ENCODE assay signal across 2 cellular contexts in the genomic region with DNA sequence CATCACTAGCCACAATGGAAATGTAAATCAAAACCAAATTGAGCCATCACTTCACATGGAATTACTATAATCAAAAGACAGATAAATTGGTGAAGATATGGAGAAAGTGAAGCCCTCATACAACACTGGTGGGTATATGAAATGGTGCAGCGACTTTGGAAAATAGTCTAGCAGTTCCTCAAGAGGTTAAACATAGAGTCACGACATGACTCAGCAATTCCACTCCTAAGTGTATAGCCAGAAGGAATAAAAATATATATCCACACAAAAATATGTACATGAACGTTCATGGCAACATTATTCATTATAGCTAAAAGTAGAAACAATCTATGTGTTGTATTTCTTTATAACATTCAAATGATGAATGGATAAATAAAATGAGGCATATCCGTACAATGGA.
TF ChIP-seq lines count a peak whose summit lies in the region.

No MANE protein-coding gene starts in this region.

TF ChIP-seq in HepG2, 621 proteins besides CTCF, POLR2A, EP300 and RAD21:
- no peak for TF ChIP-seq IRX3 (CRISPR knock-in tag; IDR thresholded peaks at IDR 0.05; ENCODE audit: borderline replicate concordance, low read depth)
- TF ChIP-seq, protein P1, sequence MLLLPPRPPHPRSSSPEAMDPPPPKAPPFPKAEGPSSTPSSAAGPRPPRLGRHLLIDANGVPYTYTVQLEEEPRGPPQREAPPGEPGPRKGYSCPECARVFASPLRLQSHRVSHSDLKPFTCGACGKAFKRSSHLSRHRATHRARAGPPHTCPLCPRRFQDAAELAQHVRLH (CRISPR knock-in tag; IDR thresholded peaks at IDR 0.05; ENCODE audit: borderline replicate concordance, low read depth) = no peak
- peak in 1 of 2 experiments; percentile 50; a peak in 2 of 4 replicates for TF ChIP-seq MAFK (conservative IDR thresholded peaks at IDR 0.05 in 1 of 2, IDR thresholded peaks at IDR 0.05 in 1 of 2; ENCODE audit: low read length in 2 of 2)
- TF ChIP-seq ELF3 (CRISPR knock-in tag; IDR thresholded peaks at IDR 0.05) = no peak
- peak; percentile 81 for TF ChIP-seq NFE2L2 (IDR thresholded peaks at IDR 0.05; ENCODE audit: low read length)
- TF ChIP-seq, protein P2, sequence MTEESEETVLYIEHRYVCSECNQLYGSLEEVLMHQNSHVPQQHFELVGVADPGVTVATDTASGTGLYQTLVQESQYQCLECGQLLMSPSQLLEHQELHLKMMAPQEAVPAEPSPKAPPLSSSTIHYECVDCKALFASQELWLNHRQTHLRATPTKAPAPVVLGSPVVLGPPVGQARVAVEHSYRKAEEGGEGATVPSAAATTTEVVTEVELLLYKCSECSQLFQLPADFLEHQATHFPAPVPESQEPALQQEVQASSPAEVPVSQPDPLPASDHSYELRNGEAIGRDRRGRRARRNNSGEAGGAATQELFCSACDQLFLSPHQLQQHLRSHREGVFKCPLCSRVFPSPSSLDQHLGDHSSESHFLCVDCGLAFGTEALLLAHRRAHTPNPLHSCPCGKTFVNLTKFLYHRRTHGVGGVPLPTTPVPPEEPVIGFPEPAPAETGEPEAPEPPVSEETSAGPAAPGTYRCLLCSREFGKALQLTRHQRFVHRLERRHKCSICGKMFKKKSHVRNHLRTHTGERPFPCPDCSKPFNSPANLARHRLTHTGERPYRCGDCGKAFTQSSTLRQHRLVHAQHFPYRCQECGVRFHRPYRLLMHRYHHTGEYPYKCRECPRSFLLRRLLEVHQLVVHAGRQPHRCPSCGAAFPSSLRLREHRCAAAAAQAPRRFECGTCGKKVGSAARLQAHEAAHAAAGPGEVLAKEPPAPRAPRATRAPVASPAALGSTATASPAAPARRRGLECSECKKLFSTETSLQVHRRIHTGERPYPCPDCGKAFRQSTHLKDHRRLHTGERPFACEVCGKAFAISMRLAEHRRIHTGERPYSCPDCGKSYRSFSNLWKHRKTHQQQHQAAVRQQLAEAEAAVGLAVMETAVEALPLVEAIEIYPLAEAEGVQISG (CRISPR knock-in tag; IDR thresholded peaks at IDR 0.05) = no peak
- TF ChIP-seq, protein P3, sequence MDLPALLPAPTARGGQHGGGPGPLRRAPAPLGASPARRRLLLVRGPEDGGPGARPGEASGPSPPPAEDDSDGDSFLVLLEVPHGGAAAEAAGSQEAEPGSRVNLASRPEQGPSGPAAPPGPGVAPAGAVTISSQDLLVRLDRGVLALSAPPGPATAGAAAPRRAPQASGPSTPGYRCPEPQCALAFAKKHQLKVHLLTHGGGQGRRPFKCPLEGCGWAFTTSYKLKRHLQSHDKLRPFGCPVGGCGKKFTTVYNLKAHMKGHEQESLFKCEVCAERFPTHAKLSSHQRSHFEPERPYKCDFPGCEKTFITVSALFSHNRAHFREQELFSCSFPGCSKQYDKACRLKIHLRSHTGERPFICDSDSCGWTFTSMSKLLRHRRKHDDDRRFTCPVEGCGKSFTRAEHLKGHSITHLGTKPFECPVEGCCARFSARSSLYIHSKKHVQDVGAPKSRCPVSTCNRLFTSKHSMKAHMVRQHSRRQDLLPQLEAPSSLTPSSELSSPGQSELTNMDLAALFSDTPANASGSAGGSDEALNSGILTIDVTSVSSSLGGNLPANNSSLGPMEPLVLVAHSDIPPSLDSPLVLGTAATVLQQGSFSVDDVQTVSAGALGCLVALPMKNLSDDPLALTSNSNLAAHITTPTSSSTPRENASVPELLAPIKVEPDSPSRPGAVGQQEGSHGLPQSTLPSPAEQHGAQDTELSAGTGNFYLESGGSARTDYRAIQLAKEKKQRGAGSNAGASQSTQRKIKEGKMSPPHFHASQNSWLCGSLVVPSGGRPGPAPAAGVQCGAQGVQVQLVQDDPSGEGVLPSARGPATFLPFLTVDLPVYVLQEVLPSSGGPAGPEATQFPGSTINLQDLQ (CRISPR knock-in tag; IDR thresholded peaks at IDR 0.05) = no peak
- TF ChIP-seq, protein P4, sequence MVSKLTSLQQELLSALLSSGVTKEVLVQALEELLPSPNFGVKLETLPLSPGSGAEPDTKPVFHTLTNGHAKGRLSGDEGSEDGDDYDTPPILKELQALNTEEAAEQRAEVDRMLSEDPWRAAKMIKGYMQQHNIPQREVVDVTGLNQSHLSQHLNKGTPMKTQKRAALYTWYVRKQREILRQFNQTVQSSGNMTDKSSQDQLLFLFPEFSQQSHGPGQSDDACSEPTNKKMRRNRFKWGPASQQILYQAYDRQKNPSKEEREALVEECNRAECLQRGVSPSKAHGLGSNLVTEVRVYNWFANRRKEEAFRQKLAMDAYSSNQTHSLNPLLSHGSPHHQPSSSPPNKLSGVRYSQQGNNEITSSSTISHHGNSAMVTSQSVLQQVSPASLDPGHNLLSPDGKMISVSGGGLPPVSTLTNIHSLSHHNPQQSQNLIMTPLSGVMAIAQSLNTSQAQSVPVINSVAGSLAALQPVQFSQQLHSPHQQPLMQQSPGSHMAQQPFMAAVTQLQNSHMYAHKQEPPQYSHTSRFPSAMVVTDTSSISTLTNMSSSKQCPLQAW (CRISPR knock-in tag; IDR thresholded peaks at IDR 0.05) = no peak
- no peak for TF ChIP-seq SUZ12 (IDR thresholded peaks at IDR 0.05; ENCODE audit: low read depth, low read length)
- no peak for TF ChIP-seq ZBTB1 (CRISPR knock-in tag; IDR thresholded peaks at IDR 0.05; ENCODE audit: borderline replicate concordance)

TF ChIP-seq in HEK293, 187 proteins besides CTCF, POLR2A, EP300 and RAD21:
- no peak for TF ChIP-seq ZNF341 (tag by site-specific recombination; IDR thresholded peaks at IDR 0.05; ENCODE audit: low read depth)
- no peak for TF ChIP-seq EGR2 (tag by site-specific recombination; IDR thresholded peaks at IDR 0.05; ENCODE audit: low read depth)
- TF ChIP-seq ZNF140 (tag by site-specific recombination; IDR thresholded peaks at IDR 0.05) = 0 out of 2 replicates have a peak, but pooled peaks have one; percentile 10
- no peak for TF ChIP-seq ZNF16 (tag by site-specific recombination; IDR thresholded peaks at IDR 0.05; ENCODE audit: low read depth)
- TF ChIP-seq ZNF785 (tag by site-specific recombination; IDR thresholded peaks at IDR 0.05) = no peak
